ENCODE assay signal across 7 cellular contexts in genomic region chr7:29408841-29409243, GRCh38.
DNase-seq lines count a peak whose midpoint lies in the region; ATAC-seq and TF ChIP-seq lines count a peak whose summit lies in the region.

No MANE protein-coding gene starts in this region.

- no peak overlapping the region for H3K4me3 ChIP-seq in transverse colon

- no peaks in the 10 kb centered on the region for H3K36me3 ChIP-seq in transverse colon

- H3K27ac Mint-ChIP-seq in naive B cell, result no peak overlapping the region

- H3K9me3 Mint-ChIP-seq in naive B cell, result no peaks in the 10 kb centered on the region

- TF ChIP-seq POLR2A in erythroblast (IDR thresholded peaks at IDR 0.05; ENCODE audit: low read length) (no peak), transverse colon (IDR thresholded peaks at IDR 0.05) (no peak)

- 23 to 27% methylated on average over 4 to 7 of the region's 7 CpGs for WGBS in transverse colon (ENCODE audit: low coverage in 1 of 2), 2 donors

- TF ChIP-seq CTCF in GM10266 (IDR thresholded peaks at IDR 0.05; ENCODE audit: control insufficient read depth, insufficient read depth, low read depth, missing control alignments) (peak; percentile 75), transverse colon (IDR thresholded peaks at IDR 0.05) (peak; percentile 84 to 90 (median 88))

- H3K4me1 Mint-ChIP-seq in naive B cell, result no peaks in the 10 kb centered on the region

- H3K36me3 Mint-ChIP-seq in naive B cell, result no peaks in the 10 kb centered on the region

- in situ Hi-C loops in transverse colon (cut with MboI; ENCODE audit: low pct_ligation_motif_present in 1 of 4, low pct_unique_long_range_greater_than_20kb in 1 of 4, low sequenced_read_pairs in 3 of 4), result loop anchor here (5.0 to 25.0 kb wide), 7 partner anchors 214 to 487 kb away; partner anchors contain the start of gene CHN2 (in 4 of the 4)

- peak; percentile 60 for ATAC-seq in HG03442 (IDR thresholded peaks at IDR 0.05; ENCODE audit: unreplicated experiment)
- peak in 1 of 2 donors; percentile 45 for ATAC-seq in naive B cell (ENCODE audit: low read depth in 2 of 2)

- H3K4me3 Mint-ChIP-seq in naive B cell, result no peak overlapping the region

- no peaks in the 10 kb centered on the region for H3K9me3 ChIP-seq in transverse colon

- H3K27me3 ChIP-seq in transverse colon, result no peaks in the 10 kb centered on the region

- peaks cover 7 to 19% (median 18%) of the 10 kb centered on the region in 3 donors for H3K27me3 Mint-ChIP-seq in naive B cell

- peaks cover 0 to 24% (median 8%) of the 10 kb centered on the region in 4 donors for H3K4me1 ChIP-seq in transverse colon

- intact Hi-C loops in transverse colon (cut with DNase I; ENCODE audit: low total_unique reads), result loop anchor here (5.0 kb wide), 1 partner anchor 307 kb away; no protein-coding TSS in a partner anchor

- no peak overlapping the region for H3K27ac ChIP-seq in transverse colon

- DNase-seq in GM10266 (ENCODE audit: extremely low spot score) (peak; percentile 66), NCI-H748 (lab: John Stamatoyannopoulos, UW; ENCODE audit: unreplicated experiment) (peak; percentile 82), erythroblast (lab: John Stamatoyannopoulos, UW) (peak; percentile 47 to 76), naive B cell (peak; percentile 36), transverse colon (peak; percentile 48)
- peak; percentile 69 for DNase-seq in activated CD8-positive, alpha-beta memory T cell treated with anti-CD3 and anti-CD28 coated beads for 24 hours

- TF ChIP-seq EP300 in transverse colon (IDR thresholded peaks at IDR 0.05; ENCODE audit: low read depth), result no peak
